In genomic region chr22:49404576-49405199, GRCh38 we compare ENCODE assay signal across 1 cellular context.
TF ChIP-seq lines count a peak whose summit lies in the region.

No MANE protein-coding gene starts in this region.

TF ChIP-seq in GM23338, 12 proteins besides CTCF, POLR2A, EP300 and RAD21 (continued from another document):
- TF ChIP-seq ZNF462 (CRISPR knock-in tag; IDR thresholded peaks at IDR 0.05) (no peak), ZNF331 (CRISPR knock-in tag; IDR thresholded peaks at IDR 0.05; ENCODE audit: low read depth) (no peak), STAT1 (IDR thresholded peaks at IDR 0.05; ENCODE audit: unreplicated experiment) (no peak), CREB1 (CRISPR knock-in tag; IDR thresholded peaks at IDR 0.05; ENCODE audit: low read depth) (no peak), POLR2AphosphoS5 (IDR thresholded peaks at IDR 0.05; ENCODE audit: low read depth) (no peak), JUNB (IDR thresholded peaks at IDR 0.05; ENCODE audit: unreplicated experiment) (no peak)
TF ChIP-seq in GM23338: peak in this region for 0.
